In the genomic region with DNA sequence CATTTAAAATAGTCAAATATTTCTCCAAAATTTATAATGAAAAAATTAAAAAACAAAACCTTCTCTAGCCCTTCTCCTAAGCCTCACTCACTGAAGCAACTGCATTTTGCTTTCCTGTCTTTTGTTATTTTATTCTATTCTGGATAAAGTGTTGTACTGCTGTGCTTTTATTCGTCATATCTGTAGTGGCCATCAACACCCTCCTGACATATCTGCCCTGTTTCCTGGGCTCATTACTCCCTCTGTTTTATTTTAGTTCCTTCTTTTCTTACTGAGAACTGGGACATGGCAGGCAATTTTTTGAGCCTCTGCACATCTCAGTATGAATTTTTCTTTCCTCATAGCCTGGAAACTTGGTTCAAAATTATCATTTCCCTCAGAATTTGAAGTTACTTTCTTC, we compare ENCODE assay signal across 25 cellular contexts.
"Had no signal": no experiment of that assay in that cellular context is flagged by ENCODE, and none has a peak within 500 bp of the region (broad histone marks: within the 10 kb centered on the region; RNA-seq: fewer than 3 reads in every experiment).

No MANE protein-coding gene starts in this region.

- H3K36me3 Mint-ChIP-seq: activated naive CD4-positive, alpha-beta T cell treated with anti-CD3 and anti-CD28 coated beads, Interleukin-2, amount 50 U/mL, for 72 hours; brain; T-cell had no signal

- H3K4me1 Mint-ChIP-seq: activated naive CD8-positive, alpha-beta T cell treated with anti-CD3 and anti-CD28 coated beads, Interleukin-2, amount 50 U/mL, for 24 hours; T-cell had no signal

- DNase-seq: activated CD4-positive, alpha-beta T cell treated with anti-CD3 and anti-CD28 coated beads for 48 hours; activated CD4-positive, alpha-beta T cell treated with anti-CD3 and anti-CD28 coated beads, Interleukin-2, amount 50 U/mL, for 4 hours; activated CD4-positive, CD25-positive, alpha-beta regulatory T cell treated with anti-CD3 and anti-CD28 coated beads, Interleukin-2, amount 50 U/mL, for 72 hours; activated CD8-positive, alpha-beta memory T cell treated with anti-CD3 and anti-CD28 coated beads, Interleukin-2, amount 50 U/mL, for 48 hours; activated CD8-positive, alpha-beta T cell treated with anti-CD3 and anti-CD28 coated beads, Interleukin-2, amount 10 ng/mL, durations not matched to agents 7 days and 5 days; activated effector memory CD4-positive, alpha-beta T cell treated with anti-CD3 and anti-CD28 coated beads, Interleukin-2, amount 50 U/mL, for 16 hours; activated naive CD4-positive, alpha-beta T cell treated with Interleukin-2 at 50 U/mL for 16 hours; activated naive CD8-positive, alpha-beta T cell treated with anti-CD3 and anti-CD28 coated beads, Interleukin-2, amount 50 U/mL, for 24 hours; activated T-cell treated with anti-CD3 and anti-CD28 coated beads, Interleukin-2, amount 50 U/mL, for 1 hour; amniotic stem cell; MM.1S; NCI-H1105 treated with DMSO at 0.1 percent for 48 hours; NCI-H1436 treated with DMSO at 0.1 percent for 48 hours; NCI-H187 treated with DMSO at 0.1 percent for 48 hours; NCI-H2081 treated with DMSO at 0.1 percent for 48 hours; NCI-H446; NCI-H69; PC-3; SHP77; T-cell; T-helper 2 cell; T1000 had no signal

- ATAC-seq: activated CD8-positive, alpha-beta T cell treated with anti-CD3 and anti-CD28 coated beads, Interleukin-2, amount 10 ng/mL, durations not matched to agents 7 days and 5 days; activated naive CD4-positive, alpha-beta T cell treated with anti-CD3 and anti-CD28 coated beads, Interleukin-2, amount 50 U/mL, for 72 hours; activated naive CD8-positive, alpha-beta T cell treated with anti-CD3 and anti-CD28 coated beads, Interleukin-2, amount 50 U/mL, for 24 hours; PC-3; T-cell had no signal

- H3K27me3 ChIP-seq: SJSA1 had no signal

- H3K4me3 Mint-ChIP-seq: activated CD8-positive, alpha-beta T cell treated with anti-CD3 and anti-CD28 coated beads, Interleukin-2, amount 10 ng/mL, durations not matched to agents 7 days and 5 days; activated naive CD8-positive, alpha-beta T cell treated with anti-CD3 and anti-CD28 coated beads, Interleukin-2, amount 50 U/mL, for 24 hours; brain; T-cell had no signal

- H3K27me3 Mint-ChIP-seq: brain had no signal

- H3K4me3 ChIP-seq: SJSA1 had no signal

- H3K27ac ChIP-seq: SJSA1 had no signal

- H3K9me3 ChIP-seq: SJSA1 had no signal

- H3K9me3 Mint-ChIP-seq: activated naive CD4-positive, alpha-beta T cell treated with anti-CD3 and anti-CD28 coated beads, Interleukin-2, amount 50 U/mL, for 72 hours; activated naive CD8-positive, alpha-beta T cell treated with anti-CD3 and anti-CD28 coated beads, Interleukin-2, amount 50 U/mL, for 24 hours; brain; T-cell had no signal

- H3K27ac Mint-ChIP-seq: activated CD8-positive, alpha-beta T cell treated with anti-CD3 and anti-CD28 coated beads, Interleukin-2, amount 10 ng/mL, durations not matched to agents 7 days and 5 days; activated naive CD4-positive, alpha-beta T cell treated with anti-CD3 and anti-CD28 coated beads, Interleukin-2, amount 50 U/mL, for 72 hours; activated naive CD8-positive, alpha-beta T cell treated with anti-CD3 and anti-CD28 coated beads, Interleukin-2, amount 50 U/mL, for 24 hours; brain; T-cell had no signal
